Comparison of ENCODE assay signal across 9 cellular contexts in genomic region chr1:24963099-24963872, GRCh38. TPM values are rescaled to one million over a fixed set of nuclear protein-coding genes. Genes with fewer than 3 reads are reported as not detected.
DNase-seq lines count a peak whose midpoint lies in the region; ATAC-seq and TF ChIP-seq lines count a peak whose summit lies in the region.
"Had no signal": no experiment of that assay in that cellular context is flagged by ENCODE, and none has a peak within 500 bp of the region (broad histone marks: within the 10 kb centered on the region; RNA-seq: fewer than 3 reads in every experiment).

No MANE protein-coding gene starts in this region.

- H2AK5ac ChIP-seq in mesendoderm (ENCODE audit: low read length) = no peak overlapping the region

- peak overlapping the region in 5 of 11 experiments; percentile 4 to 53 (median 24); a peak in 5 of 22 replicates for H3K9ac ChIP-seq in BLaER1 treated with 17β-estradiol and CSF1 and Interleukin-3, amounts not matched to agents 10 nM and 100 nM
- no peak overlapping the region for H3K9ac ChIP-seq in mesendoderm (ENCODE audit: low read length)

- ATAC-seq in HG03442 (IDR thresholded peaks at IDR 0.05; ENCODE audit: unreplicated experiment) (no peak), HG02763 (IDR thresholded peaks at IDR 0.05; ENCODE audit: unreplicated experiment) (no peak)
- ATAC-seq: K562 had no signal

- no peak overlapping the region for H3K18ac ChIP-seq in mesendoderm (ENCODE audit: low read length)

- peak; percentile 38 for TF ChIP-seq POLR2A in GM15510 (IDR thresholded peaks at IDR 0.05; ENCODE audit: borderline replicate concordance, extremely low read depth, insufficient read length)

- H4K5ac ChIP-seq in mesendoderm (ENCODE audit: low read length) = no peak overlapping the region

- H3K4ac ChIP-seq in mesendoderm (ENCODE audit: low read depth, low read length) = no peak overlapping the region

- no peaks in the 10 kb centered on the region for H3K79me1 ChIP-seq in mesendoderm (ENCODE audit: low read length)

- H4K20me1 ChIP-seq in BLaER1 treated with 17β-estradiol and CSF1 and Interleukin-3, amounts not matched to agents 10 nM and 100 nM = peaks cover 0 to 11% (median 0%) of the 10 kb centered on the region in 11 experiments; a peak in 2 of 22 replicates

- DNase-seq in T-helper 9 cell (peak; percentile 31), HK-2 (ENCODE audit: unreplicated experiment) (no peak), mesendoderm (no peak)

- H3K9me3 ChIP-seq in BLaER1 treated with 17β-estradiol and CSF1 and Interleukin-3, amounts not matched to agents 10 nM and 100 nM (replicated peaks in 1 of 11) = no peaks in the 10 kb centered on the region
- no peaks in the 10 kb centered on the region for H3K9me3 ChIP-seq in esophagus (ENCODE audit: control insufficient read depth in 2 of 2, insufficient read depth in 1 of 2, low read depth in 1 of 2, low read length in 1 of 2)

- H3K27ac ChIP-seq in BLaER1 treated with 17β-estradiol and CSF1 and Interleukin-3, amounts not matched to agents 10 nM and 100 nM = no peak overlapping the region
- H3K27ac ChIP-seq in esophagus (ENCODE audit: low read depth in 2 of 2, low read length in 1 of 2) = peak overlapping the region; percentile 2 to 26
- no peak overlapping the region for H3K27ac ChIP-seq in mesendoderm (ENCODE audit: low read depth, low read length)

- H3K4me3 ChIP-seq in BLaER1 treated with 17β-estradiol and CSF1 and Interleukin-3, amounts not matched to agents 10 nM and 100 nM = no peak overlapping the region
- H3K4me3 ChIP-seq in esophagus (ENCODE audit: low read depth in 1 of 2, low read length in 2 of 2) (peak overlapping the region; percentile 8 to 35), mesendoderm (ENCODE audit: low read length) (no peak overlapping the region)
- H3K4me3 ChIP-seq: K562 had no signal

- H3K27me3 ChIP-seq in BLaER1 treated with 17β-estradiol and CSF1 and Interleukin-3, amounts not matched to agents 10 nM and 100 nM = 0 out of 22 replicates have a peak, but pooled peaks cover 0 to 5% (median 0%) of the 10 kb centered on the region in 11 experiments
- H3K27me3 ChIP-seq in esophagus (ENCODE audit: control insufficient read depth in 1 of 2, insufficient read depth in 2 of 2, low read length in 2 of 2) (no peaks in the 10 kb centered on the region), mesendoderm (ENCODE audit: insufficient read depth, low read length, poor library complexity) (no peaks in the 10 kb centered on the region)

- no peaks in the 10 kb centered on the region for H3K79me2 ChIP-seq in mesendoderm (ENCODE audit: control insufficient read depth, insufficient read depth, low read length)

- peak overlapping the region; percentile 62 to 91 (median 86); a peak in 21 of 22 replicates for H3K4me2 ChIP-seq in BLaER1 treated with 17β-estradiol and CSF1 and Interleukin-3, amounts not matched to agents 10 nM and 100 nM
- no peak overlapping the region for H3K4me2 ChIP-seq in mesendoderm (ENCODE audit: low read length)

- H3K56ac ChIP-seq in mesendoderm (ENCODE audit: low read length) = no peak overlapping the region

- H2BK5ac ChIP-seq in mesendoderm (ENCODE audit: low read length) = no peak overlapping the region

- H4K8ac ChIP-seq in mesendoderm (ENCODE audit: low read depth, low read length) = no peak overlapping the region

- H2BK120ac ChIP-seq in mesendoderm (ENCODE audit: low read depth, low read length) = no peak overlapping the region

- H3K36me3 ChIP-seq in BLaER1 treated with 17β-estradiol and CSF1 and Interleukin-3, amounts not matched to agents 10 nM and 100 nM = no peaks in the 10 kb centered on the region
- H3K36me3 ChIP-seq in esophagus (ENCODE audit: control insufficient read depth in 2 of 2, insufficient read depth in 2 of 2, low read length in 1 of 2) (no peaks in the 10 kb centered on the region), mesendoderm (ENCODE audit: control insufficient read depth, insufficient read depth, low read length) (no peaks in the 10 kb centered on the region)

- H3K4me1 ChIP-seq in BLaER1 treated with 17β-estradiol and CSF1 and Interleukin-3, amounts not matched to agents 10 nM and 100 nM = peaks cover 44 to 60% (median 55%) of the 10 kb centered on the region in 10 experiments
- H3K4me1 ChIP-seq in esophagus (ENCODE audit: control insufficient read depth in 2 of 2, insufficient read depth in 2 of 2, low read length in 1 of 2) (no peaks in the 10 kb centered on the region), mesendoderm (ENCODE audit: control insufficient read depth, low read depth, low read length) (no peaks in the 10 kb centered on the region)

- 64 to 69% methylated on average over 9 of the region's 9 CpGs for WGBS in esophagus, 2 donors
- no CpG with 5 or more reads among the region's 9 CpGs for WGBS in mesendoderm (ENCODE audit: extremely low coverage, insufficient coverage, low lambda C conversion rate)

- no peak overlapping the region for H3K23ac ChIP-seq in mesendoderm (ENCODE audit: low read length)

- H2BK15ac ChIP-seq in mesendoderm (replicated peaks; ENCODE audit: low read depth) = no peak overlapping the region

RNA-seq across cellular contexts. Expression of gene RUNX3, which starts 33.2 kb away (rescaled TPM):
- polyA plus RNA-seq in esophagus = 1 to 10 TPM in 1 of 2 donors, under 1 TPM in 1; 0.77 to 1.4 TPM
- 0.53 TPM for polyA plus RNA-seq in mesendoderm (2013, experiment 1 of 2)
- 0.67 TPM for polyA plus RNA-seq in mesendoderm (2013, experiment 2 of 2)

Comparison
In these comparisons a context has a peak if more than half of its experiments do, and no peak if none do; other contexts are left out.
1. H3K27ac ChIP-seq: peak in esophagus (2 of 2); none in BLaER1 treated with 17β-estradiol and CSF1 and Interleukin-3, amounts not matched to agents 10 nM and 100 nM (0 of 11) and mesendoderm (single experiment).
2. H3K4me3 ChIP-seq: peak in esophagus (2 of 2); none in BLaER1 treated with 17β-estradiol and CSF1 and Interleukin-3, amounts not matched to agents 10 nM and 100 nM (0 of 10) and mesendoderm (single experiment).